ENCODE assay signal across 8 cellular contexts in the genomic region with DNA sequence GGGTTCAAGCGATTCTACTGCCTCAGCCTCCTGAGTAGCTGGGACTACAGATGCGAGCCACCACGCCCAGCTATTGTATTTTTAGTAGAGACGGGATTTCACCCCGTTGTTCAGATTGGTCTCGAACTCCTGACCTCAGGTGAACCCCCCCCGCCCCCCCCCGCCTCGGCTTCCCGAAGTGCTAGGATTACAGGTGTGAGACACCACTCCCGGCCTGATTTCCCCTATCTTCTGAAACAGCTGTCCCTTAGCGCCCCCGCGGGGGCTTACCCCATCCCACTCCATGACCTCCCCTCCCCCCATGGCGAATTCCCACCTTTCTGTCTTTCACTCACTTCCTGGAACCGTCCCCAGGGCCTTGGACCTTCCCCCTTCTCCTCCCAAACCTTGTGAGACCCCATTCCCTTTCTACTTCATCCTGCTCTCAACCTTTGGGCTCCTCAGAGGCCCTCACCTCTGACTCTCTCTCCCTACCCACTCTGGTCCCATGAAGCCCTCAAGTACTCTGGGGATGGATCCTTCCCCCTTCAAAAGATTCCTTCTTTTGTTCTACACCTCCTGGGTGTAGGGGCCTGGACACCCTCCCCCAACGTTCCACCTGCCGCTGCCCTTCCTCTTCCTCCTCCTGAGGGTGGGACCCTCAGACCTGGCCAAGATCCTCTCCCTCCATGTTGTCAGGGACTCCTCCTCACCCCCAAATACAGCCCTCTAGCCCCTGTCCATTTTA. TPM values are rescaled to one million over a fixed set of nuclear protein-coding genes. Genes with fewer than 3 reads are reported as not detected.
A peak's percentile ranks its signal among the peaks of the same experiment; 100 is the strongest.
DNase-seq lines count a peak whose midpoint lies in the region; ATAC-seq and TF ChIP-seq lines count a peak whose summit lies in the region.

No MANE protein-coding gene starts in this region.

- H3K27ac Mint-ChIP-seq in activated CD8-positive, alpha-beta memory T cell treated with anti-CD3 and anti-CD28 coated beads, Interleukin-2, amount 10 ng/mL, durations not matched to agents 7 days and 5 days = peak overlapping the region; percentile 100

- no peak for TF ChIP-seq POLR2A in tibial nerve (IDR thresholded peaks at IDR 0.05)

- peaks cover 39% of the 10 kb centered on the region for H3K4me1 Mint-ChIP-seq in activated CD8-positive, alpha-beta memory T cell treated with anti-CD3 and anti-CD28 coated beads, Interleukin-2, amount 10 ng/mL, durations not matched to agents 7 days and 5 days

- H3K9me3 ChIP-seq in ascending aorta (no peaks in the 10 kb centered on the region), liver (ENCODE audit: control insufficient read depth in 4 of 4, low read length in 3 of 4) (no peaks in the 10 kb centered on the region), tibial nerve (no peaks in the 10 kb centered on the region)

- ATAC-seq in activated CD8-positive, alpha-beta memory T cell treated with anti-CD3 and anti-CD28 coated beads, Interleukin-2, amount 10 ng/mL, durations not matched to agents 7 days and 5 days = no peak
- ATAC-seq in HG02870 (IDR thresholded peaks at IDR 0.05; ENCODE audit: unreplicated experiment) (no peak), HG03439 (IDR thresholded peaks at IDR 0.05; ENCODE audit: unreplicated experiment) (no peak)

- DNase-seq in activated CD8-positive, alpha-beta memory T cell treated with anti-CD3 and anti-CD28 coated beads, Interleukin-2, amount 10 ng/mL, durations not matched to agents 7 days and 5 days = peak; percentile 41
- no peak for DNase-seq in activated CD8-positive, alpha-beta memory T cell treated with anti-CD3 and anti-CD28 coated beads, Interleukin-2, amount 50 U/mL, for 4 hours
- DNase-seq in ascending aorta (ENCODE audit: low spot score in 2 of 2) (no peak), tibial nerve (ENCODE audit: low spot score in 2 of 2) (no peak), retina (no peak)

- no peak for TF ChIP-seq CTCF in ascending aorta (IDR thresholded peaks at IDR 0.05)
- TF ChIP-seq CTCF in liver (IDR thresholded peaks at IDR 0.05; ENCODE audit: low read depth, low read length, missing input control) = no peak
- no peak for TF ChIP-seq CTCF in tibial nerve (IDR thresholded peaks at IDR 0.05)

- H3K4me3 ChIP-seq in ascending aorta (peak overlapping the region; percentile 75 to 93), liver (ENCODE audit: low read depth in 1 of 3, low read length in 3 of 3) (peak overlapping the region; percentile 63 to 77 (median 76)), tibial nerve (peak overlapping the region; percentile 51 to 96 (median 84))

- CTCF ChIA-PET in activated CD8-positive, alpha-beta memory T cell treated with anti-CD3 and anti-CD28 coated beads, Interleukin-2, amount 10 ng/mL, durations not matched to agents 7 days and 5 days (lab: Charles Lee) = interaction anchor here (0.8 to 3.5 kb wide), 17 partner anchors 12 to 370 kb away, joined by 3 to 140 read pairs (median 10); partner anchors contain the start of genes CATSPERZ, CCDC88B, ESRRA and FERMT3

- H3K36me3 ChIP-seq in ascending aorta (peaks cover 19 to 36% of the 10 kb centered on the region in 2 donors), liver (ENCODE audit: control insufficient read depth in 4 of 4, insufficient read depth in 3 of 4, low read depth in 1 of 4, low read length in 3 of 4) (peaks cover 4 to 35% (median 12%) of the 10 kb centered on the region in 4 donors), tibial nerve (peaks cover 0 to 68% (median 19%) of the 10 kb centered on the region in 3 donors)

- H3K9me3 Mint-ChIP-seq in activated CD8-positive, alpha-beta memory T cell treated with anti-CD3 and anti-CD28 coated beads, Interleukin-2, amount 10 ng/mL, durations not matched to agents 7 days and 5 days (ENCODE audit: low read depth) = no peaks in the 10 kb centered on the region

- peaks cover 7 to 10% of the 10 kb centered on the region in 2 donors for H3K4me1 ChIP-seq in ascending aorta
- H3K4me1 ChIP-seq in liver (ENCODE audit: control insufficient read depth in 4 of 4, insufficient read depth in 4 of 4, low read length in 3 of 4) = peaks cover 5 to 35% (median 23%) of the 10 kb centered on the region in 4 donors
- H3K4me1 ChIP-seq in tibial nerve = peaks cover 0 to 34% (median 13%) of the 10 kb centered on the region in 4 donors

- no peaks in the 10 kb centered on the region for H3K27me3 ChIP-seq in ascending aorta
- no peaks in the 10 kb centered on the region for H3K27me3 ChIP-seq in liver (ENCODE audit: control insufficient read depth in 4 of 4, insufficient read depth in 4 of 4, low read length in 3 of 4)
- H3K27me3 ChIP-seq in tibial nerve = no peaks in the 10 kb centered on the region

- TF ChIP-seq RAD21 in liver (IDR thresholded peaks at IDR 0.05) = no peak

- H3K27me3 Mint-ChIP-seq in activated CD8-positive, alpha-beta memory T cell treated with anti-CD3 and anti-CD28 coated beads, Interleukin-2, amount 10 ng/mL, durations not matched to agents 7 days and 5 days = no peaks in the 10 kb centered on the region

- H3K27ac ChIP-seq in ascending aorta (peak overlapping the region; percentile 95 to 99), liver (ENCODE audit: low read depth in 1 of 2, low read length in 2 of 2) (peak overlapping the region; percentile 93 to 98), tibial nerve (peak overlapping the region; percentile 96 to 99 (median 98))

- WGBS in liver = 12% methylated on average over 18 of the region's 18 CpGs
- WGBS in tibial nerve, 2 donors = 10 to 12% methylated on average over 15 to 18 of the region's 18 CpGs

- H3K9ac ChIP-seq in liver (ENCODE audit: low read depth in 1 of 2, low read length in 2 of 2) = peak overlapping the region in 1 of 2 donors; percentile 69

- intact Hi-C loops in ascending aorta (cut with DNase I) = loop anchor here (1.0 kb wide), 1 partner anchor 36 kb away; no protein-coding TSS in a partner anchor

- peaks cover 19% of the 10 kb centered on the region for H3K36me3 Mint-ChIP-seq in activated CD8-positive, alpha-beta memory T cell treated with anti-CD3 and anti-CD28 coated beads, Interleukin-2, amount 10 ng/mL, durations not matched to agents 7 days and 5 days

- TF ChIP-seq EP300 in tibial nerve (IDR thresholded peaks at IDR 0.05) = no peak

- peak overlapping the region; percentile 95 for H3K4me3 Mint-ChIP-seq in activated CD8-positive, alpha-beta memory T cell treated with anti-CD3 and anti-CD28 coated beads, Interleukin-2, amount 10 ng/mL, durations not matched to agents 7 days and 5 days

TF ChIP-seq in liver, 16 proteins besides CTCF, POLR2A, EP300 and RAD21:
- no peak for TF ChIP-seq ATF3 (IDR thresholded peaks at IDR 0.05)
- TF ChIP-seq NR2F2 (IDR thresholded peaks at IDR 0.05) = no peak
- TF ChIP-seq HNF4A (conservative IDR thresholded peaks at IDR 0.05) = no peak
- no peak for TF ChIP-seq FOXA2 (IDR thresholded peaks at IDR 0.05)

RNA-seq across cellular contexts. Expression of gene PRDX5, which starts 0.9 kb away (rescaled TPM):
- total RNA-seq in activated CD8-positive, alpha-beta memory T cell treated with anti-CD3 and anti-CD28 coated beads, Interleukin-2, amount 10 ng/mL, durations not matched to agents 7 days and 5 days = 100 to 1,000 TPM; 125 to 163 TPM
- total RNA-seq in ascending aorta (153 TPM), liver (10 to 100 TPM; 66.8 to 93.4 TPM), tibial nerve (100 to 1,000 TPM; 142 to 246 (median 204) TPM)
- 100 to 1,000 TPM; 176 to 201 TPM for polyA plus RNA-seq in liver

RNA-seq across cellular contexts. Expression of gene TRMT112, which starts 1.5 kb away (rescaled TPM):
- 100 to 1,000 TPM; 134 to 153 TPM for total RNA-seq in activated CD8-positive, alpha-beta memory T cell treated with anti-CD3 and anti-CD28 coated beads, Interleukin-2, amount 10 ng/mL, durations not matched to agents 7 days and 5 days
- 384 TPM for total RNA-seq in ascending aorta
- 100 to 1,000 TPM in 1 of 2 donors, 10 to 100 TPM in 1; 52.5 to 137 TPM for total RNA-seq in liver
- 100 to 1,000 TPM; 130 to 132 TPM for polyA plus RNA-seq in liver
- 100 to 1,000 TPM; 290 to 381 (median 327) TPM for total RNA-seq in tibial nerve

RNA-seq across cellular contexts. Expression of gene ESRRA, which starts 13.5 kb away (rescaled TPM):
- 10 to 100 TPM; 46.6 to 54.0 TPM for total RNA-seq in activated CD8-positive, alpha-beta memory T cell treated with anti-CD3 and anti-CD28 coated beads, Interleukin-2, amount 10 ng/mL, durations not matched to agents 7 days and 5 days
- total RNA-seq in ascending aorta = 53.4 TPM
- 10 to 100 TPM; 19.8 to 64.8 TPM for total RNA-seq in liver
- polyA plus RNA-seq in liver = 10 to 100 TPM; 13.9 to 55.3 TPM
- 10 to 100 TPM; 26.0 to 39.3 (median 28.7) TPM for total RNA-seq in tibial nerve

RNA-seq across cellular contexts. Expression of gene CATSPERZ, which starts 18.7 kb away (rescaled TPM):
- total RNA-seq in activated CD8-positive, alpha-beta memory T cell treated with anti-CD3 and anti-CD28 coated beads, Interleukin-2, amount 10 ng/mL, durations not matched to agents 7 days and 5 days = not detected
- total RNA-seq in ascending aorta = not detected
- under 1 TPM in 1 of 2 donors, not detected in 1; 0.42 TPM for total RNA-seq in liver
- not detected for polyA plus RNA-seq in liver
- total RNA-seq in tibial nerve = not detected

RNA-seq across cellular contexts. Expression of gene CCDC88B, which starts 21.1 kb away (rescaled TPM):
- 100 to 1,000 TPM; 152 to 164 TPM for total RNA-seq in activated CD8-positive, alpha-beta memory T cell treated with anti-CD3 and anti-CD28 coated beads, Interleukin-2, amount 10 ng/mL, durations not matched to agents 7 days and 5 days
- total RNA-seq in ascending aorta = 5.1 TPM
- 1 to 10 TPM; 4.4 to 4.9 TPM for total RNA-seq in liver
- 1 to 10 TPM; 3.5 to 3.6 TPM for polyA plus RNA-seq in liver
- 10 to 100 TPM in 3 of 4 donors, 1 to 10 TPM in 1; 6.9 to 48.0 (median 14.4) TPM for total RNA-seq in tibial nerve
